ENCODE assay signal across 8 cellular contexts in the genomic region with DNA sequence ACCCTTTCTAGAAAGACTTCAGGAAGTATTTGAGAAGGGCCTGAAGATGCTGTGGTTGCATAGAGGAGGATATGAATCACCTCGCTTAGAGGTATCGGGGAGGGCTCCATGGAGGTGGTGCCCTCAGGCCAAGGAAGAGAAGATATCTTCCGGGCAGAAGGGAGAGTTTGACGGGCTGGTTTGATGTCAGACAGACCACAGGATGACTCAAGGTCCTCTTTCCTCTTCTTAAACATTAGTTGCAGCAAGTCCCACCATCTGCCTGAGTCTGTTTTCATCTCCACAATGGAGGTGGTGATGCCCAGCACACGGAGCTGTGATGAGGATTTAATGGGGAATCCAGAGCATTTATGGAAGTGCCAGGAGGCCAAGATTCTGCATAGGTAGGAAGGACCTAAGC. TPM values are rescaled to one million over a fixed set of nuclear protein-coding genes. Genes with fewer than 3 reads are reported as not detected.
A peak's percentile ranks its signal among the peaks of the same experiment; 100 is the strongest.
DNase-seq lines count a peak whose midpoint lies in the region; ATAC-seq and TF ChIP-seq lines count a peak whose summit lies in the region.

No MANE protein-coding gene starts in this region.

- H3K27me3 Mint-ChIP-seq in activated CD8-positive, alpha-beta T cell treated with anti-CD3 and anti-CD28 coated beads, Interleukin-2, amount 10 ng/mL, durations not matched to agents 7 days and 5 days (ENCODE audit: low read depth): no peaks in the 10 kb centered on the region

- H3K9me3 Mint-ChIP-seq in activated CD8-positive, alpha-beta T cell treated with anti-CD3 and anti-CD28 coated beads, Interleukin-2, amount 10 ng/mL, durations not matched to agents 7 days and 5 days (ENCODE audit: insufficient read depth): no peaks in the 10 kb centered on the region

- no peak for TF ChIP-seq CTCF in GM10266 (IDR thresholded peaks at IDR 0.05; ENCODE audit: control insufficient read depth, insufficient read depth, low read depth, missing control alignments)

- CTCF ChIA-PET in activated CD8-positive, alpha-beta T cell treated with anti-CD3 and anti-CD28 coated beads, Interleukin-2, amount 10 ng/mL, durations not matched to agents 7 days and 5 days (lab: Charles Lee): interaction anchor here (1.1 to 6.9 kb wide), 5 partner anchors 23 to 147 kb away, joined by 3 to 70 read pairs (median 6); a partner anchor contains a TSS

- peak; percentile 58 for DNase-seq in GM10266 (ENCODE audit: extremely low spot score)
- DNase-seq in KBM-7: peak; percentile 49
- peak; percentile 90 for DNase-seq in activated CD8-positive, alpha-beta T cell treated with anti-CD3 and anti-CD28 coated beads, Interleukin-2, amount 10 ng/mL, durations not matched to agents 7 days and 5 days
- DNase-seq in left colon: no peak
- no peak for DNase-seq in caudate nucleus (lab: John Stamatoyannopoulos, UW)
- DNase-seq in Right ventricle myocardium inferior (ENCODE audit: missing footprints): no peak
- DNase-seq in NCI-H2227 (lab: John Stamatoyannopoulos, UW; ENCODE audit: unreplicated experiment): no peak

- intact Hi-C loops in left colon (cut with DNase I, micrococcal nuclease): no loop called here
- intact Hi-C loops in Right ventricle myocardium inferior (cut with DNase I): no loop called here

- POLR2A ChIA-PET in activated CD8-positive, alpha-beta T cell treated with anti-CD3 and anti-CD28 coated beads, Interleukin-2, amount 10 ng/mL, durations not matched to agents 7 days and 5 days (lab: Charles Lee): interaction anchor here (0.7 to 5.8 kb wide), 8 partner anchors 8 to 141 kb away, joined by 3 to 54 read pairs (median 4); a partner anchor contains a TSS

- peaks cover 95% of the 10 kb centered on the region for H3K4me1 Mint-ChIP-seq in activated CD8-positive, alpha-beta T cell treated with anti-CD3 and anti-CD28 coated beads, Interleukin-2, amount 10 ng/mL, durations not matched to agents 7 days and 5 days (ENCODE audit: low read depth)

- H3K36me3 Mint-ChIP-seq in activated CD8-positive, alpha-beta T cell treated with anti-CD3 and anti-CD28 coated beads, Interleukin-2, amount 10 ng/mL, durations not matched to agents 7 days and 5 days (ENCODE audit: low read depth): peaks cover 83% of the 10 kb centered on the region

- H3K27ac ChIP-seq in caudate nucleus (ENCODE audit: low read depth, low read length): no peak overlapping the region

- H3K27ac Mint-ChIP-seq in activated CD8-positive, alpha-beta T cell treated with anti-CD3 and anti-CD28 coated beads, Interleukin-2, amount 10 ng/mL, durations not matched to agents 7 days and 5 days: peak overlapping the region; percentile 94

- ATAC-seq in activated CD8-positive, alpha-beta T cell treated with anti-CD3 and anti-CD28 coated beads, Interleukin-2, amount 10 ng/mL, durations not matched to agents 7 days and 5 days: peak; percentile 81
- peak; percentile 15 for ATAC-seq in left colon
- no peak for ATAC-seq in GM19467 (IDR thresholded peaks at IDR 0.05; ENCODE audit: unreplicated experiment)
- no peak for ATAC-seq in Right ventricle myocardium inferior

- in situ Hi-C loops in KBM-7 (cut with MboI; ENCODE audit: low pct_unique_long_range_greater_than_20kb, low sequenced_read_pairs): no loop called here

- peak overlapping the region; percentile 73 for H3K4me3 Mint-ChIP-seq in activated CD8-positive, alpha-beta T cell treated with anti-CD3 and anti-CD28 coated beads, Interleukin-2, amount 10 ng/mL, durations not matched to agents 7 days and 5 days

RNA-seq across cellular contexts. Expression of a gene that starts 25.1 kb away (rescaled TPM):
- 100 to 1,000 TPM; 144 to 147 TPM for total RNA-seq in activated CD8-positive, alpha-beta T cell treated with anti-CD3 and anti-CD28 coated beads, Interleukin-2, amount 10 ng/mL, durations not matched to agents 7 days and 5 days
- total RNA-seq in left colon (1 to 10 TPM; 1.6 to 5.7 TPM), Right ventricle myocardium inferior (1.8 TPM)

Comparison
In these comparisons a context has a peak if more than half of its experiments do, and no peak if none do; other contexts are left out.
1. DNase-seq: peak in GM10266 (single experiment), KBM-7 (single experiment) and activated CD8-positive, alpha-beta T cell treated with anti-CD3 and anti-CD28 coated beads, Interleukin-2, amount 10 ng/mL, durations not matched to agents 7 days and 5 days (single experiment); none in left colon (0 of 2), caudate nucleus (0 of 61), Right ventricle myocardium inferior (single experiment) and NCI-H2227 (single experiment).
2. ATAC-seq: peak in activated CD8-positive, alpha-beta T cell treated with anti-CD3 and anti-CD28 coated beads, Interleukin-2, amount 10 ng/mL, durations not matched to agents 7 days and 5 days (single experiment) and left colon (single experiment); none in GM19467 (single experiment) and Right ventricle myocardium inferior (single experiment).
3. RNA of a gene that starts 25.1 kb away (total RNA-seq): 144 to 147 TPM in activated CD8-positive, alpha-beta T cell treated with anti-CD3 and anti-CD28 coated beads, Interleukin-2, amount 10 ng/mL, durations not matched to agents 7 days and 5 days; 1.6 to 5.7 TPM in left colon and 1.8 TPM in Right ventricle myocardium inferior (single experiment); every median in the first group is over 10 times any median in the second.